9 cellular contexts compared by ENCODE assay signal in genomic region chr5:32712463-32713395, GRCh38. TPM values are rescaled to one million over a fixed set of nuclear protein-coding genes. Genes with fewer than 3 reads are reported as not detected.
DNase-seq lines count a peak whose midpoint lies in the region; ATAC-seq and TF ChIP-seq lines count a peak whose summit lies in the region.
"Had no signal": no experiment of that assay in that cellular context is flagged by ENCODE, and none has a peak within 500 bp of the region (broad histone marks: within the 10 kb centered on the region; RNA-seq: fewer than 3 reads in every experiment).

No MANE protein-coding gene starts in this region.

- no peak overlapping the region for H4K8ac ChIP-seq in neuronal stem cell (ENCODE audit: low read depth, low read length)

- no peak for DNase-seq in AG09319 (ENCODE audit: extremely low read depth, low read depth)
- peak; percentile 12 to 31 for DNase-seq in Kasumi-1 (lab: John Stamatoyannopoulos, UW)
- DNase-seq in erythroblast (lab: John Stamatoyannopoulos, UW), result peak; percentile 7 to 24
- DNase-seq in neuronal stem cell (ENCODE audit: low spot score), result peak; percentile 8
- DNase-seq in COR-L47 (lab: John Stamatoyannopoulos, UW), result no peak
- DNase-seq in ureter (ENCODE audit: low spot score), result no peak
- no peak for DNase-seq in NOMO-1 (lab: John Stamatoyannopoulos, UW; ENCODE audit: unreplicated experiment in 2 of 2)
- DNase-seq: substantia nigra had no signal

- H3K18ac ChIP-seq in neuronal stem cell (ENCODE audit: low read length), result peak overlapping the region; percentile 31

- H2BK120ac ChIP-seq in neuronal stem cell (ENCODE audit: low read depth, low read length), result peak overlapping the region; percentile 72

- no peak overlapping the region for H3K27ac ChIP-seq in neuronal stem cell (replicated peaks; ENCODE audit: low read length)

- no peak overlapping the region for H3K4ac ChIP-seq in neuronal stem cell (ENCODE audit: low read length)

- H3K9me3 ChIP-seq in neuronal stem cell (replicated peaks in 1 of 2; ENCODE audit: control insufficient read depth in 2 of 2, insufficient read depth in 1 of 2, low read depth in 1 of 2, low read length in 2 of 2), result peaks cover 0 to 6% of the 10 kb centered on the region in 2 donors

- no peak overlapping the region for H2BK5ac ChIP-seq in neuronal stem cell (ENCODE audit: low read length)

- no peak for TF ChIP-seq POLR2A in erythroblast (IDR thresholded peaks at IDR 0.05; ENCODE audit: low read length)

- peak overlapping the region; percentile 52 for H2AFZ ChIP-seq in neuronal stem cell (ENCODE audit: low read length)

- no peak overlapping the region for H2BK12ac ChIP-seq in neuronal stem cell (ENCODE audit: low read length)

- H3K14ac ChIP-seq in neuronal stem cell (ENCODE audit: low read length), result peak overlapping the region; percentile 64

- WGBS in neuronal stem cell (ENCODE audit: extremely low coverage in 2 of 2, insufficient read length in 2 of 2, insufficient replicate concordance in 1 of 2), 2 donors, result no CpG with 5 or more reads among the region's 59 CpGs

- H2BK15ac ChIP-seq in neuronal stem cell (ENCODE audit: low read length), result peak overlapping the region; percentile 67

- no peak overlapping the region for H4K91ac ChIP-seq in neuronal stem cell (ENCODE audit: low read depth, low read length, poor library complexity)

- peak overlapping the region; percentile 62 for H3K4me2 ChIP-seq in neuronal stem cell (ENCODE audit: insufficient read depth, low read length, poor library complexity, severe bottlenecking)

- no peak for ATAC-seq in HG03521 (IDR thresholded peaks at IDR 0.05; ENCODE audit: unreplicated experiment)

- H3K23ac ChIP-seq in neuronal stem cell (ENCODE audit: low read depth, low read length, poor library complexity), result peak overlapping the region; percentile 90

- no peak overlapping the region for H3K4me3 ChIP-seq in neuronal stem cell (ENCODE audit: low read length in 2 of 2)

- H2AK5ac ChIP-seq in neuronal stem cell (ENCODE audit: low read depth, low read length), result peak overlapping the region; percentile 74

- no peak overlapping the region for H3K9ac ChIP-seq in neuronal stem cell (ENCODE audit: low read depth, low read length, poor library complexity)

- H3K27me3 ChIP-seq in neuronal stem cell (ENCODE audit: control insufficient read depth in 3 of 3, insufficient read depth in 3 of 3, low read depth in 1 of 3, low read length in 3 of 3), result peaks cover 26 to 86% (median 64%) of the 10 kb centered on the region in 3 experiments

- H3K79me1 ChIP-seq in neuronal stem cell (ENCODE audit: low read depth, low read length), result no peaks in the 10 kb centered on the region

- peaks cover 4 to 20% of the 10 kb centered on the region in 2 donors for H3K4me1 ChIP-seq in neuronal stem cell (ENCODE audit: control insufficient read depth in 2 of 2, insufficient read depth in 1 of 2, low read depth in 1 of 2, low read length in 2 of 2)

- no peaks in the 10 kb centered on the region for H3K36me3 ChIP-seq in neuronal stem cell (replicated peaks in 1 of 2; ENCODE audit: control insufficient read depth in 2 of 2, insufficient read depth in 2 of 2, low read length in 2 of 2)

- TF ChIP-seq CTCF in AG09319 (IDR thresholded peaks at IDR 0.05; ENCODE audit: low read depth, low read length), result peak; percentile 13

RNA-seq across cellular contexts. Expression of gene NPR3, which starts 1.6 kb away (rescaled TPM):
- 0.07 TPM for polyA plus RNA-seq in neuronal stem cell (2013, experiment 1 of 2)
- polyA plus RNA-seq in neuronal stem cell (2013, experiment 2 of 2), result 0.04 TPM
- 1.4 TPM for total RNA-seq in ureter

Comparison
In these comparisons a context has a peak if more than half of its experiments do, and no peak if none do; other contexts are left out.
1. DNase-seq: peak in Kasumi-1 (2 of 2), erythroblast (2 of 2) and neuronal stem cell (single experiment); none in AG09319 (single experiment), COR-L47 (single experiment), ureter (single experiment) and NOMO-1 (0 of 2).